In the genomic region with DNA sequence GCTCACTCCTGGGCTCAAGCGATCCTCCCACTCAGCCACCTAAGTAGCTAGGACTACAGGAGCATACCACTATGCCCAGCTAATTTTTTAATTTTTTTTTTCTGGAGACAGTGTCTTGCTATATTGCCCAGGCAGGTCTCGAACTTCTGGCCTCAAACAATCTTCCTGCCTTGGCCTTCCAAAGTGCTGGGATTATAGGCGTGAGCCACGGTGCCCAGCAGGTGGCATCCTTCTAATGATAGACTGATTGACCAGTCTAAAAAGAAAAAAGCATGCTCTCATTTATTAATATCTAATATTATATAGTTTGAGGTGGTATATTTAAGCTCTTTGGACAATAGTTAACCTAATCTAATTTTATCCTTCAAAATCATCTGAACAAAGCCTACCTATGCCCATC, we compare ENCODE assay signal across 11 cellular contexts.
DNase-seq lines count a peak whose midpoint lies in the region; ATAC-seq, FAIRE-seq and TF ChIP-seq lines count a peak whose summit lies in the region.
"Had no signal": no experiment of that assay in that cellular context is flagged by ENCODE, and none has a peak within 500 bp of the region (broad histone marks: within the 10 kb centered on the region; RNA-seq: fewer than 3 reads in every experiment).

No MANE protein-coding gene starts in this region.

- no peak overlapping the region for H4K5ac ChIP-seq in H9 (ENCODE audit: insufficient read length, low read depth, low read length)

- H3K27me3 Mint-ChIP-seq in H9 (ENCODE audit: low read depth): no peaks in the 10 kb centered on the region
- no peaks in the 10 kb centered on the region for H3K27me3 Mint-ChIP-seq in activated naive CD8-positive, alpha-beta T cell treated with anti-CD3 and anti-CD28 coated beads for 36 hours
- no peaks in the 10 kb centered on the region for H3K27me3 Mint-ChIP-seq in neural crest cell (ENCODE audit: low read depth)
- no peaks in the 10 kb centered on the region for H3K27me3 Mint-ChIP-seq in naive thymus-derived CD4-positive, alpha-beta T cell

- no peaks in the 10 kb centered on the region for H3K79me1 ChIP-seq in H9 (ENCODE audit: insufficient read depth, low read depth, low read length, poor library complexity, severe bottlenecking)

- no peak overlapping the region for H2AFZ ChIP-seq in H9 (ENCODE audit: low read length)

- no peaks in the 10 kb centered on the region for H4K20me1 ChIP-seq in H9 (ENCODE audit: control insufficient read depth, insufficient read depth, insufficient read length)

- no peak overlapping the region for H3K27ac ChIP-seq in H9 (ENCODE audit: insufficient read length, low read depth, low read length)
- no peak overlapping the region for H3K27ac ChIP-seq in naive thymus-derived CD4-positive, alpha-beta T cell (ENCODE audit: low read depth, low read length)
- H3K27ac ChIP-seq in sigmoid colon: no peak overlapping the region

- no peak overlapping the region for H3K4me3 ChIP-seq in naive thymus-derived CD4-positive, alpha-beta T cell (ENCODE audit: low read length)
- no peak overlapping the region for H3K4me3 ChIP-seq in sigmoid colon

- TF ChIP-seq CTCF in H9 (conservative IDR thresholded peaks at IDR 0.05) (peak; percentile 41; the same call in 2 of the 3 replicates), neural crest cell (conservative IDR thresholded peaks at IDR 0.05) (peak; percentile 46), sigmoid colon (IDR thresholded peaks at IDR 0.05) (no peak)

- peak; percentile 33 for DNase-seq in DMS53 (lab: John Stamatoyannopoulos, UW)
- DNase-seq in DMS53 treated with DMSO at 0.1 percent for 48 hours (lab: John Stamatoyannopoulos, UW; ENCODE audit: unreplicated experiment): no peak
- no peak for DNase-seq in H9
- peak; percentile 11 for DNase-seq in activated naive CD8-positive, alpha-beta T cell treated with anti-CD3 and anti-CD28 coated beads for 36 hours
- no peak for DNase-seq in neural crest cell (ENCODE audit: low read depth, low spot score)
- DNase-seq in naive thymus-derived CD4-positive, alpha-beta T cell: no peak
- DNase-seq in urothelium cell line (ENCODE audit: low spot score): no peak
- DNase-seq in sigmoid colon: no peak
- DNase-seq: activated effector memory CD4-positive, alpha-beta T cell treated with Interleukin-2 at 50 U/mL for 16 hours; KG1 had no signal

- intact Hi-C loops in naive thymus-derived CD4-positive, alpha-beta T cell (cut with micrococcal nuclease): loop anchor here in 1 of 2 donors (2.0 kb wide), 1 partner anchor 394 kb away; no protein-coding TSS in a partner anchor
- intact Hi-C loops in sigmoid colon (cut with DNase I): no loop called here

- H3K79me2 ChIP-seq in H9 (ENCODE audit: insufficient read depth, low read length): no peaks in the 10 kb centered on the region

- no peak overlapping the region for H3K23ac ChIP-seq in H9 (ENCODE audit: insufficient read length, low read depth, low read length)

- H3K4ac ChIP-seq in H9 (ENCODE audit: low read depth, low read length): no peak overlapping the region

- H3K4me2 ChIP-seq in H9 (ENCODE audit: insufficient read depth, insufficient read length, low read length): no peak overlapping the region

- peaks cover 1 to 3% of the 10 kb centered on the region in 2 experiments; a peak in 2 of 5 replicates for H3K9me3 Mint-ChIP-seq in H9
- H3K9me3 Mint-ChIP-seq in activated naive CD8-positive, alpha-beta T cell treated with anti-CD3 and anti-CD28 coated beads for 36 hours: no peaks in the 10 kb centered on the region
- H3K9me3 Mint-ChIP-seq in neural crest cell: peaks cover 3% of the 10 kb centered on the region
- H3K9me3 Mint-ChIP-seq in naive thymus-derived CD4-positive, alpha-beta T cell: no peaks in the 10 kb centered on the region

- WGBS in H9 (ENCODE audit: extremely low coverage, insufficient read length, low lambda C conversion rate): no CpG with 5 or more reads among the region's 4 CpGs
- 81 to 84% methylated on average over 4 of the region's 4 CpGs for WGBS in sigmoid colon, 2 donors

- CTCF ChIA-PET in naive thymus-derived CD4-positive, alpha-beta T cell (lab: Charles Lee): interaction anchor here (1.3 to 1.7 kb wide), 2 partner anchors 16 to 396 kb away, joined by 3 read pairs; no protein-coding TSS in a partner anchor

- no peak for ATAC-seq in naive thymus-derived CD4-positive, alpha-beta T cell

- no peak overlapping the region for H2BK12ac ChIP-seq in H9 (ENCODE audit: insufficient read length, low read depth, low read length)

- H3K23me2 ChIP-seq in H9 (ENCODE audit: insufficient read length, low read depth, low read length, poor library complexity, severe bottlenecking): no peaks in the 10 kb centered on the region

- TF ChIP-seq POLR2A in sigmoid colon (IDR thresholded peaks at IDR 0.05): no peak

- H3K14ac ChIP-seq in H9 (ENCODE audit: insufficient read depth, low read length): no peak overlapping the region

- H3K36me3 Mint-ChIP-seq in H9 (ENCODE audit: insufficient read depth in 1 of 3, low read depth in 3 of 3) (peaks cover 0 to 10% (median 2%) of the 10 kb centered on the region in 3 experiments; a peak in 4 of 7 replicates), neural crest cell (ENCODE audit: low read depth) (peaks cover 4% of the 10 kb centered on the region)
- H3K36me3 Mint-ChIP-seq in activated naive CD8-positive, alpha-beta T cell treated with anti-CD3 and anti-CD28 coated beads for 36 hours: peaks cover 12% of the 10 kb centered on the region
- H3K36me3 Mint-ChIP-seq in naive thymus-derived CD4-positive, alpha-beta T cell: peaks cover 0 to 39% (median 31%) of the 10 kb centered on the region in 5 donors

- no peak overlapping the region for H2BK120ac ChIP-seq in H9 (ENCODE audit: low read depth, low read length, poor library complexity, severe bottlenecking)

- H2BK20ac ChIP-seq in H9 (ENCODE audit: low read depth, low read length, poor library complexity, severe bottlenecking): no peak overlapping the region

- no peak overlapping the region for H4K8ac ChIP-seq in H9 (replicated peaks; ENCODE audit: insufficient read length, low read depth, low read length)

- no peak overlapping the region for H3T11ph ChIP-seq in H9 (ENCODE audit: low read length)

- no peak for TF ChIP-seq EP300 in sigmoid colon (IDR thresholded peaks at IDR 0.05)

- FAIRE-seq in urothelium cell line (lab: Jason Lieb, UNC): no peak
- FAIRE-seq: A204.1 had no signal

- no peaks in the 10 kb centered on the region for H3K27me3 ChIP-seq in H9 (ENCODE audit: insufficient read depth, low read length)
- no peaks in the 10 kb centered on the region for H3K27me3 ChIP-seq in naive thymus-derived CD4-positive, alpha-beta T cell (ENCODE audit: control insufficient read depth in 2 of 2, insufficient read depth in 2 of 2, low read length in 2 of 2)
- no peaks in the 10 kb centered on the region for H3K27me3 ChIP-seq in sigmoid colon

- no peaks in the 10 kb centered on the region for H3K36me3 ChIP-seq in naive thymus-derived CD4-positive, alpha-beta T cell (ENCODE audit: control insufficient read depth in 2 of 3, insufficient read depth in 3 of 3, low read length in 3 of 3)
- H3K36me3 ChIP-seq in sigmoid colon: no peaks in the 10 kb centered on the region

- H4K91ac ChIP-seq in H9 (ENCODE audit: insufficient read length, low read depth, low read length): no peak overlapping the region

- H2AK5ac ChIP-seq in H9 (ENCODE audit: insufficient read length, low read length): no peak overlapping the region

- no peak overlapping the region for H3K4me3 Mint-ChIP-seq in H9
- H3K4me3 Mint-ChIP-seq in activated naive CD8-positive, alpha-beta T cell treated with anti-CD3 and anti-CD28 coated beads for 36 hours: no peak overlapping the region
- H3K4me3 Mint-ChIP-seq in neural crest cell: no peak overlapping the region
- H3K4me3 Mint-ChIP-seq in naive thymus-derived CD4-positive, alpha-beta T cell: no peak overlapping the region

- H3K27ac Mint-ChIP-seq in H9 (no peak overlapping the region), neural crest cell (ENCODE audit: unreplicated experiment) (no peak overlapping the region)
- no peak overlapping the region for H3K27ac Mint-ChIP-seq in activated naive CD8-positive, alpha-beta T cell treated with anti-CD3 and anti-CD28 coated beads for 36 hours
- H3K27ac Mint-ChIP-seq in naive thymus-derived CD4-positive, alpha-beta T cell: no peak overlapping the region

- H3K4me1 ChIP-seq in H9 (ENCODE audit: insufficient read depth, low read length): no peaks in the 10 kb centered on the region; the same call in 1 of the 2 replicates
- H3K4me1 ChIP-seq in naive thymus-derived CD4-positive, alpha-beta T cell (ENCODE audit: control insufficient read depth in 2 of 2, insufficient read depth in 2 of 2, low read length in 2 of 2): no peaks in the 10 kb centered on the region
- H3K4me1 ChIP-seq in sigmoid colon: no peaks in the 10 kb centered on the region

- H3K9me3 ChIP-seq in H9 (ENCODE audit: control insufficient read depth, low read depth, low read length) (no peaks in the 10 kb centered on the region), sigmoid colon (no peaks in the 10 kb centered on the region)
- no peaks in the 10 kb centered on the region for H3K9me3 ChIP-seq in naive thymus-derived CD4-positive, alpha-beta T cell (ENCODE audit: control insufficient read depth in 2 of 3, low read length in 3 of 3)

- H3K4me1 Mint-ChIP-seq in H9 (no peaks in the 10 kb centered on the region), neural crest cell (peaks cover 6% of the 10 kb centered on the region)
- H3K4me1 Mint-ChIP-seq in activated naive CD8-positive, alpha-beta T cell treated with anti-CD3 and anti-CD28 coated beads for 36 hours: peaks cover 3% of the 10 kb centered on the region
- peaks cover 0 to 9% (median 6%) of the 10 kb centered on the region in 7 donors for H3K4me1 Mint-ChIP-seq in naive thymus-derived CD4-positive, alpha-beta T cell

- POLR2A ChIA-PET in naive thymus-derived CD4-positive, alpha-beta T cell (lab: Charles Lee): no interaction called here

- no peak overlapping the region for H3K56ac ChIP-seq in H9 (ENCODE audit: insufficient read length, low read depth, low read length)

- no peak overlapping the region for H3K9ac ChIP-seq in H9 (ENCODE audit: extremely low read depth, insufficient read length, low read length)

- no peak overlapping the region for H2BK15ac ChIP-seq in H9 (ENCODE audit: low read depth, low read length)

- no peak overlapping the region for H2BK5ac ChIP-seq in H9 (ENCODE audit: insufficient read length, low read length)

- H3K18ac ChIP-seq in H9 (ENCODE audit: insufficient read length, low read depth, low read length): no peak overlapping the region

Comparison
In these comparisons a context has a peak if more than half of its experiments do, and no peak if none do; other contexts are left out.
1. DNase-seq: peak in DMS53 (single experiment) and activated naive CD8-positive, alpha-beta T cell treated with anti-CD3 and anti-CD28 coated beads for 36 hours (single experiment); none in DMS53 treated with DMSO at 0.1 percent for 48 hours (single experiment), H9 (single experiment), neural crest cell (single experiment), naive thymus-derived CD4-positive, alpha-beta T cell (0 of 9), urothelium cell line (single experiment) and sigmoid colon (single experiment).
2. CTCF ChIP-seq: peak in H9 (single experiment) and neural crest cell (single experiment); none in sigmoid colon (0 of 4).